In genomic region chr1:220696863-220697231, GRCh38 we compare ENCODE assay signal across 16 cellular contexts. TPM values are rescaled to one million over a fixed set of nuclear protein-coding genes. Genes with fewer than 3 reads are reported as not detected.
A peak's percentile ranks its signal among the peaks of the same experiment; 100 is the strongest.
DNase-seq lines count a peak whose midpoint lies in the region; ATAC-seq and TF ChIP-seq lines count a peak whose summit lies in the region.
"Had no signal": no experiment of that assay in that cellular context is flagged by ENCODE, and none has a peak within 500 bp of the region (broad histone marks: within the 10 kb centered on the region; RNA-seq: fewer than 3 reads in every experiment).

No MANE protein-coding gene starts in this region.

- H3K36me3 ChIP-seq in esophagus muscularis mucosa (peaks cover 0 to 17% (median 13%) of the 10 kb centered on the region in 4 donors), A673 (ENCODE audit: insufficient read depth, low read length, poor library complexity, severe bottlenecking) (no peaks in the 10 kb centered on the region)
- H3K36me3 ChIP-seq: prostate gland had no signal

- no TSS peak for BruUV-seq in A673 (replicated peaks; lab: Mats Ljungman, UMichigan)

- intact Hi-C loops in esophagus muscularis mucosa (cut with DNase I) (no loop called here), natural killer cell (cut with micrococcal nuclease) (no loop called here), A673 (cut with micrococcal nuclease; ENCODE audit: unreplicated experiment) (no loop called here)

- H3K27me3 Mint-ChIP-seq in natural killer cell (ENCODE audit: low read depth in 2 of 2): peaks cover 3 to 12% of the 10 kb centered on the region in 2 donors

- peaks cover 0 to 18% (median 8%) of the 10 kb centered on the region in 4 donors for H3K4me1 ChIP-seq in esophagus muscularis mucosa
- H3K4me1 ChIP-seq in A673 (ENCODE audit: insufficient read depth, low read length, poor library complexity, severe bottlenecking): no peaks in the 10 kb centered on the region
- H3K4me1 ChIP-seq: prostate gland had no signal

- H3K27ac Mint-ChIP-seq in natural killer cell: no peak overlapping the region

- WGBS in esophagus muscularis mucosa: 65% methylated on average over 9 of the region's 9 CpGs

- no peak for TF ChIP-seq POLR2A in esophagus muscularis mucosa (IDR thresholded peaks at IDR 0.05; ENCODE audit: low read depth)

- no peak for TF ChIP-seq EP300 in esophagus muscularis mucosa (IDR thresholded peaks at IDR 0.05)

- H3K4me1 Mint-ChIP-seq in natural killer cell: no peaks in the 10 kb centered on the region

- ATAC-seq in natural killer cell (no peak), HG02840 (IDR thresholded peaks at IDR 0.05; ENCODE audit: low FRiP score, unreplicated experiment) (no peak)

- H3K27ac ChIP-seq in esophagus muscularis mucosa (replicated peaks in 1 of 4): no peak overlapping the region
- H3K27ac ChIP-seq in A673 (ENCODE audit: low read depth, low read length, poor library complexity, severe bottlenecking): no peak overlapping the region
- H3K27ac ChIP-seq: prostate gland, testis, VCaP had no signal

- CTCF ChIA-PET in A673 (lab: Charles Lee): no interaction called here

- no peak overlapping the region for H3K4me3 Mint-ChIP-seq in natural killer cell

- H3K9me3 ChIP-seq in esophagus muscularis mucosa: no peaks in the 10 kb centered on the region
- H3K9me3 ChIP-seq in A673 (ENCODE audit: low read depth, low read length, poor library complexity, severe bottlenecking): no peaks in the 10 kb centered on the region
- H3K9me3 ChIP-seq: prostate gland, testis had no signal

- H3K9me3 Mint-ChIP-seq in natural killer cell: no peaks in the 10 kb centered on the region

- no peaks in the 10 kb centered on the region for H3K27me3 ChIP-seq in esophagus muscularis mucosa
- H3K27me3 ChIP-seq in A673 (replicated peaks; ENCODE audit: insufficient read depth, low read depth, low read length, poor library complexity): peaks cover 33% of the 10 kb centered on the region
- H3K27me3 ChIP-seq: testis had no signal

- TF ChIP-seq CTCF in esophagus muscularis mucosa (IDR thresholded peaks at IDR 0.05) (no peak), natural killer cell (IDR thresholded peaks at IDR 0.05) (no peak), A673 (conservative IDR thresholded peaks at IDR 0.05; ENCODE audit: low read depth, low read length) (no peak)

- no peaks in the 10 kb centered on the region for H3K36me3 Mint-ChIP-seq in natural killer cell

- POLR2A ChIA-PET in A673 (lab: Charles Lee; ENCODE audit: low non-redundant PET): no interaction called here

- no peak overlapping the region for H3K4me3 ChIP-seq in esophagus muscularis mucosa
- H3K4me3 ChIP-seq in A673 (ENCODE audit: low read depth, low read length, poor library complexity, severe bottlenecking): no peak overlapping the region
- H3K4me3 ChIP-seq: prostate gland, testis had no signal

- DNase-seq in DMS 273 (lab: John Stamatoyannopoulos, UW; ENCODE audit: unreplicated experiment) (peak; percentile 81), M059J (ENCODE audit: low read depth) (peak; percentile 52), esophagus muscularis mucosa (ENCODE audit: extremely low spot score) (peak; percentile 90), non-pigmented ciliary epithelial cell (ENCODE audit: low read depth) (peak; percentile 9), NCI-H1417 treated with DMSO at 0.1 percent for 48 hours (lab: John Stamatoyannopoulos, UW) (no peak), natural killer cell (no peak), A673 (ENCODE audit: low spot score) (no peak)
- DNase-seq: activated gamma-delta T cell treated with Interleukin-2 at 50 U/mL for 16 hours; effector CD4-positive, alpha-beta T cell; NCI-H1048; stimulated activated CD4-positive, alpha-beta T cell treated with anti-CD3 and anti-CD28 coated beads, Interleukin-15, amount 100 ng/mL, for 24 hours; testis had no signal

RNA-seq across cellular contexts. Expression of gene C1orf115, which starts 6.7 kb away (rescaled TPM):
- 0.02 and 0.54 TPM in 2 replicates for total RNA-seq in M059J (2014; rRNA removed; shearing (Covaris generic))
- total RNA-seq in esophagus muscularis mucosa (10 to 100 TPM; 10.8 to 24.0 (median 12.4) TPM), natural killer cell (1 to 10 TPM in 1 of 3 donors, under 1 TPM in 2; 0.33 to 1.3 (median 0.75) TPM), A673 (2021) (0.11 and 0.44 TPM in 2 replicates)

RNA-seq across cellular contexts. Expression of gene MTARC2, which starts 51.3 kb away (rescaled TPM):
- total RNA-seq in M059J (2014; rRNA removed; shearing (Covaris generic)): 1.1 TPM in 1 of 2 replicates, not detected in the other
- total RNA-seq in esophagus muscularis mucosa: 10 to 100 TPM; 15.6 to 22.9 (median 20.5) TPM
- 1 to 10 TPM in 1 of 3 donors, under 1 TPM in 2; 0.33 to 1.7 (median 0.45) TPM for total RNA-seq in natural killer cell
- total RNA-seq in A673 (2021): 0.55 TPM in 1 of 2 replicates, not detected in the other
- total RNA-seq: activated CD8-positive, alpha-beta memory T cell treated with anti-CD3 and anti-CD28 coated beads for 36 hours had no signal

Comparison
In these comparisons a context has a peak if more than half of its experiments do, and no peak if none do; other contexts are left out.
1. DNase-seq: peak in DMS 273 (single experiment), M059J (single experiment), esophagus muscularis mucosa (single experiment) and non-pigmented ciliary epithelial cell (single experiment); none in NCI-H1417 treated with DMSO at 0.1 percent for 48 hours (single experiment), natural killer cell (single experiment) and A673 (single experiment).